In the genomic region with DNA sequence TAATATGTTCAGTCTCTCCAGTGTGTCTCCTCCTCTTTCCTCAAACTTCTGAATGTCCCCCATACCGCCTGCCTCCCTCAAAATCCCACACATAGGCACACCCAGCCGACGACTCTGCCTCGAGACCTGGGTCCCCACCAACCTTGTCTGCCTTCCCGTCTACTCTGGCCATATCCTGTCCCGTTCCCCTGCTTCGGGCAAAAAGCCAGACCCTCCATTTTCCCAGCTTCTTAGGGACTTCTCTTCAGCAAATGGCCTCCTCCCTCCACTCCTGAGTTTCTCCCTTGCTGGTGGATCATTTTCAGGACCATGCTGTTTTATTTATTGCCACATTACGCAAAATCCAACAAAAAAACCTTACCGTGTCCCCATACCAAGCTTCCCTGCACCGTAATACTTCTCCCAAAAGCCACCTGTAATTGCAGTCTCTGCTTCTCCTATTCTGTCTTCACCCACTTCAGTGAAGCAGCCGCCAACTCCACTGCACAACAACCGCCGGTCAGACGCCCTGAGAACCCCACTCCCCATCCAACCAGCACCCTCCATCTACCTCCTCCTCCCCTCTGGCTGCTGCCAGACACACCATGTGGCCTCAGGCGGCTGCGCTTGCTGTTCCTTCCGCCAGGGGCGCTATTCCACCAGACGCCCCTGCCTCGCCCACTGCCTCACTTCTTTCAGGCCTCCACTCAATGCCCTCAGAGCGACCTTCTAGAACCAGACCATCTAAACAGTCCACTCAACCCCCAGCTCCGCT, we compare ENCODE assay signal across 9 cellular contexts.
DNase-seq lines count a peak whose midpoint lies in the region; ATAC-seq, FAIRE-seq and TF ChIP-seq lines count a peak whose summit lies in the region.
"Had no signal": no experiment of that assay in that cellular context is flagged by ENCODE, and none has a peak within 500 bp of the region (broad histone marks: within the 10 kb centered on the region; RNA-seq: fewer than 3 reads in every experiment).

No MANE protein-coding gene starts in this region.

- DNase-seq in 8988T (peak; percentile 55), GM18507 (ENCODE audit: extremely low spot score, insufficient read length, low read depth) (peak; percentile 26), SK-N-SH (peak; percentile 62), astrocyte of the spinal cord (ENCODE audit: low read depth, low spot score) (no peak), myocyte (ENCODE audit: low read depth) (peak; percentile 9), HTR-8/SVneo (ENCODE audit: insufficient read length, low spot score) (no peak), epidermal melanocyte (ENCODE audit: insufficient read length, low spot score) (no peak)
- DNase-seq: left cardiac atrium had no signal

- peak; percentile 87 for TF ChIP-seq CTCF in SK-N-SH (IDR thresholded peaks at IDR 0.05)
- TF ChIP-seq CTCF in astrocyte of the spinal cord (IDR thresholded peaks at IDR 0.05; ENCODE audit: low read depth, low read length), result peak; percentile 65

- no peaks in the 10 kb centered on the region for H3K79me2 ChIP-seq in SK-N-SH (ENCODE audit: insufficient read depth)

- CTCF ChIA-PET in SK-N-SH (lab: Yijun Ruan, JAX), result interaction anchor here (0.5 to 10.3 kb wide), 12 partner anchors 9 to 317 kb away, joined by 3 to 159 read pairs (median 4); partner anchors contain the start of genes C9orf40, NMRK1 and OSTF1

- peak overlapping the region; percentile 29 to 39 for H3K4me3 ChIP-seq in SK-N-SH (ENCODE audit: low read depth in 2 of 2, low read length in 1 of 2)
- no peak overlapping the region for H3K4me3 ChIP-seq in astrocyte of the spinal cord (ENCODE audit: low read depth, low read length)

- ATAC-seq in HG03135 (IDR thresholded peaks at IDR 0.05; ENCODE audit: unreplicated experiment), result peak; percentile 60

- H3F3A ChIP-seq in SK-N-SH (replicated peaks; ENCODE audit: insufficient read depth), result no peaks in the 10 kb centered on the region

- no peaks in the 10 kb centered on the region for H3K36me3 ChIP-seq in SK-N-SH (replicated peaks in 1 of 2; ENCODE audit: control insufficient read depth in 1 of 2, insufficient read depth in 2 of 2, low read length in 1 of 2)

- H3K27me3 ChIP-seq in SK-N-SH (ENCODE audit: insufficient read depth), result peaks cover 10% of the 10 kb centered on the region; the same call in 1 of the 2 replicates

- 4% methylated on average over 20 of the region's 22 CpGs for WGBS in SK-N-SH (ENCODE audit: low lambda C conversion rate)

- H3K4me1 ChIP-seq in SK-N-SH (ENCODE audit: control insufficient read depth in 1 of 2, insufficient read depth in 2 of 2, low read depth in 1 of 2, low read length in 1 of 2), result no peaks in the 10 kb centered on the region; a peak in 1 of 4 replicates

- in situ Hi-C loops in astrocyte of the spinal cord (cut with HindIII; ENCODE audit: low sequenced_read_pairs), result no loop called here

- H4K20me1 ChIP-seq in SK-N-SH (ENCODE audit: insufficient read depth), result no peaks in the 10 kb centered on the region

- no peak for TF ChIP-seq RAD21 in SK-N-SH (IDR thresholded peaks at IDR 0.05; ENCODE audit: low read length)

- no peaks in the 10 kb centered on the region for H3K9me3 ChIP-seq in SK-N-SH

- FAIRE-seq in GM18507 (lab: Jason Lieb, UNC), result peak; percentile 18
- no peak for FAIRE-seq in HTR-8/SVneo (lab: Jason Lieb, UNC)

- H3K4me2 ChIP-seq in SK-N-SH, result peak overlapping the region; percentile 28; the same call in 1 of the 2 replicates

- no peak overlapping the region for H3K9ac ChIP-seq in SK-N-SH

- POLR2A ChIA-PET in SK-N-SH (lab: Yijun Ruan, JAX), result no interaction called here

- TF ChIP-seq EP300 in SK-N-SH (IDR thresholded peaks at IDR 0.05; ENCODE audit: borderline replicate concordance in 1 of 2, low read depth in 1 of 2, low read length in 1 of 2), result no peak

- H3K9me2 ChIP-seq in SK-N-SH, result no peaks in the 10 kb centered on the region

- no peak overlapping the region for H3K27ac ChIP-seq in SK-N-SH (ENCODE audit: low read depth in 2 of 2, low read length in 1 of 2)

- H2AFZ ChIP-seq in SK-N-SH (ENCODE audit: low read depth), result peak overlapping the region; percentile 53; the same call in 1 of the 2 replicates

TF ChIP-seq in SK-N-SH, 30 proteins besides CTCF, POLR2A, EP300 and RAD21:
- TF ChIP-seq, protein P1, sequence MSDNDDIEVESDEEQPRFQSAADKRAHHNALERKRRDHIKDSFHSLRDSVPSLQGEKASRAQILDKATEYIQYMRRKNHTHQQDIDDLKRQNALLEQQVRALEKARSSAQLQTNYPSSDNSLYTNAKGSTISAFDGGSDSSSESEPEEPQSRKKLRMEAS (IDR thresholded peaks at IDR 0.05; ENCODE audit: low read depth), result peak; percentile 66; the same call in 1 of the 2 replicates
- TF ChIP-seq GABPA (IDR thresholded peaks at IDR 0.05; ENCODE audit: low read depth) (no peak), FOSL2 (IDR thresholded peaks at IDR 0.05; ENCODE audit: borderline replicate concordance, low read depth) (no peak), REST (IDR thresholded peaks at IDR 0.05; ENCODE audit: low read depth, low read length) (no peak), YY1 (IDR thresholded peaks at IDR 0.05; ENCODE audit: low read depth) (peak; percentile 72; the same call in 1 of the 2 replicates)
- TF ChIP-seq, protein P2, sequence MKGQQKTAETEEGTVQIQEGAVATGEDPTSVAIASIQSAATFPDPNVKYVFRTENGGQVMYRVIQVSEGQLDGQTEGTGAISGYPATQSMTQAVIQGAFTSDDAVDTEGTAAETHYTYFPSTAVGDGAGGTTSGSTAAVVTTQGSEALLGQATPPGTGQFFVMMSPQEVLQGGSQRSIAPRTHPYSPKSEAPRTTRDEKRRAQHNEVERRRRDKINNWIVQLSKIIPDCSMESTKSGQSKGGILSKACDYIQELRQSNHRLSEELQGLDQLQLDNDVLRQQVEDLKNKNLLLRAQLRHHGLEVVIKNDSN (IDR thresholded peaks at IDR 0.05; ENCODE audit: borderline replicate concordance, low read depth), result no peak; the same call in 1 of the 2 replicates

Comparison
In these comparisons a context has a peak if more than half of its experiments do, and no peak if none do; other contexts are left out.
1. DNase-seq: peak in 8988T (single experiment), GM18507 (single experiment), SK-N-SH (single experiment) and myocyte (single experiment); none in astrocyte of the spinal cord (single experiment), HTR-8/SVneo (single experiment) and epidermal melanocyte (single experiment).